8 cellular contexts compared by ENCODE assay signal in the genomic region with DNA sequence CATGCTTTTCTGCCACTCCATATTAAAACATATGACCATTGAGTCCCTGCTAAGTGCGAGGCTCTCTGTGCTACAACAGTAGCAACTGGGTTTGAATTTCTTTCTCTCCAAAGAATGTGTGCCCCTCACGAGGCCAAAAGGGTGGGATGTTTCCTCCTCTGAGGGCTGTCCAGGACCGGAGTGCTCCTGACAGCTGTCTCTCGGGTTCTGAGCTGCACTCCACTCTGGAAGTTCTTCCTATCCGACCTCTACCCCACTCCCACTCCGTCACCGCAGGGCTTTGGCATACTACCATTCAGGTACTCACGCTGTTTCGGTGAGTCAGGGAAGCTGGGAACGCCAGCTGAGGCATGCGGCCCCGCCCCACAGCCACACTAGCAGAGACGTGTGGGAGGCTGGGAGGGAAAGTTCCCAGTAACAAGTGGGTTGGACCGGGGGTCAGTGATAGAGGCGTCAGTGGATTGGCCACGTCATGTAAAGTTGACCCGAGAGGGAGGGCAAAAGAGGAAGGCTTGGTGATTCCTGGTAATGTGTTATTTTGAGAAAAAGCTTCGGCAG. TPM values are rescaled to one million over a fixed set of nuclear protein-coding genes. Genes with fewer than 3 reads are reported as not detected.
A peak's percentile ranks its signal among the peaks of the same experiment; 100 is the strongest.
DNase-seq lines count a peak whose midpoint lies in the region; TF ChIP-seq lines count a peak whose summit lies in the region.

No MANE protein-coding gene starts in this region.

- peak overlapping the region; percentile 93 for H3K27ac ChIP-seq in WERI-Rb-1
- H3K27ac ChIP-seq in colonic mucosa = peak overlapping the region; percentile 98

- no peaks in the 10 kb centered on the region for H3K27me3 ChIP-seq in WERI-Rb-1 (ENCODE audit: insufficient read depth, low read depth, severe bottlenecking)
- H3K27me3 ChIP-seq in colonic mucosa = no peaks in the 10 kb centered on the region

- H3K9me3 ChIP-seq in WERI-Rb-1 (ENCODE audit: severe bottlenecking) = no peaks in the 10 kb centered on the region
- H3K9me3 ChIP-seq in colonic mucosa = no peaks in the 10 kb centered on the region

- intact Hi-C loops in colonic mucosa (cut with DNase I) = no loop called here

- H3K9ac ChIP-seq in colonic mucosa (ENCODE audit: low read depth in 2 of 2, low read length in 2 of 2) = peak overlapping the region; percentile 97

- H3K4me3 ChIP-seq in WERI-Rb-1 (ENCODE audit: low read depth, low read length) (peak overlapping the region; percentile 66), colonic mucosa (peak overlapping the region; percentile 45)

- DNase-seq in activated naive CD4-positive, alpha-beta T cell treated with Interleukin-2 at 50 U/mL for 16 hours = peak; percentile 82
- DNase-seq in activated naive CD4-positive, alpha-beta T cell (lab: John Stamatoyannopoulos, UW) = no peak
- DNase-seq in NCI-H2107 treated with DMSO at 0.1 percent for 48 hours (lab: John Stamatoyannopoulos, UW; ENCODE audit: unreplicated experiment) = peak; percentile 42
- peak; percentile 90 for DNase-seq in WERI-Rb-1
- peak; percentile 93 for DNase-seq in colonic mucosa
- peak; percentile 91 for DNase-seq in left kidney (ENCODE audit: low read depth, low spot score)
- peak; percentile 84 for DNase-seq in stimulated activated CD4-positive, alpha-beta T cell treated with anti-CD3 and anti-CD28 coated beads, Interleukin-1b, Interleukin-23, amount 100 ng/mL, for 48 hours
- DNase-seq in germinal center (ENCODE audit: low spot score) = no peak

- H3K36me3 ChIP-seq in WERI-Rb-1 (peaks cover 33% of the 10 kb centered on the region), colonic mucosa (peaks cover 6% of the 10 kb centered on the region)

- H3K4me1 ChIP-seq in colonic mucosa = peaks cover 20% of the 10 kb centered on the region

- TF ChIP-seq CTCF in WERI-Rb-1 (IDR thresholded peaks at IDR 0.05; ENCODE audit: low read depth, low read length) (no peak), colonic mucosa (IDR thresholded peaks at IDR 0.05) (no peak)

RNA-seq across cellular contexts. Expression of a gene that starts 0.7 kb away (rescaled TPM):
- 100 to 1,000 TPM; 102 to 130 TPM for total RNA-seq in colonic mucosa

RNA-seq across cellular contexts. Expression of a gene that starts 5.4 kb away (rescaled TPM):
- total RNA-seq in colonic mucosa = 100 to 1,000 TPM; 149 to 182 TPM

RNA-seq across cellular contexts. Expression of a gene that starts 7.3 kb away (rescaled TPM):
- 100 to 1,000 TPM in 1 of 2 donors, 10 to 100 TPM in 1; 61.3 to 125 TPM for total RNA-seq in colonic mucosa

RNA-seq across cellular contexts. Expression of a gene that starts 38.2 kb away (rescaled TPM):
- total RNA-seq in colonic mucosa = 100 to 1,000 TPM; 140 to 172 TPM

RNA-seq across cellular contexts. Expression of a gene that starts 38.7 kb away (rescaled TPM):
- total RNA-seq in colonic mucosa = under 1 TPM; 0.10 to 0.19 TPM

Comparison
In these comparisons a context has a peak if more than half of its experiments do, and no peak if none do; other contexts are left out.
1. DNase-seq: peak in activated naive CD4-positive, alpha-beta T cell treated with Interleukin-2 at 50 U/mL for 16 hours (single experiment), NCI-H2107 treated with DMSO at 0.1 percent for 48 hours (single experiment), WERI-Rb-1 (single experiment), colonic mucosa (single experiment), left kidney (single experiment) and stimulated activated CD4-positive, alpha-beta T cell treated with anti-CD3 and anti-CD28 coated beads, Interleukin-1b, Interleukin-23, amount 100 ng/mL, for 48 hours (single experiment); none in activated naive CD4-positive, alpha-beta T cell (0 of 4) and germinal center (single experiment).